6 cellular contexts compared by ENCODE assay signal in genomic region chr16:426115-426905, GRCh38.
DNase-seq lines count a peak whose midpoint lies in the region; TF ChIP-seq lines count a peak whose summit lies in the region.

No MANE protein-coding gene starts in this region.

- no peaks in the 10 kb centered on the region for H3K27me3 ChIP-seq in ACC112 (ENCODE audit: insufficient read depth, low read length)
- H3K27me3 ChIP-seq in adipocyte (replicated peaks; ENCODE audit: control insufficient read depth, insufficient read depth, low read length): no peaks in the 10 kb centered on the region
- no peaks in the 10 kb centered on the region for H3K27me3 ChIP-seq in muscle layer of colon (ENCODE audit: control insufficient read depth in 1 of 2, insufficient read depth in 2 of 2, low read length in 2 of 2)

- peaks cover 45% of the 10 kb centered on the region for H3K79me2 ChIP-seq in ACC112 (ENCODE audit: control insufficient read depth, insufficient read depth, low read length, unreplicated experiment)

- DNase-seq in adipocyte (ENCODE audit: low read depth): peak; percentile 49
- no peak for DNase-seq in NCI-H1092 (lab: John Stamatoyannopoulos, UW)
- no peak for DNase-seq in NCI-H187 treated with DMSO at 0.1 percent for 48 hours (lab: John Stamatoyannopoulos, UW)

- peak overlapping the region; percentile 91 for H3K4me3 ChIP-seq in ACC112 (ENCODE audit: low read depth, low read length)
- H3K4me3 ChIP-seq in HEK293 (ENCODE audit: low read depth, low read length): peak overlapping the region; percentile 74
- peak overlapping the region; percentile 89 for H3K4me3 ChIP-seq in adipocyte (ENCODE audit: low read length)
- H3K4me3 ChIP-seq in muscle layer of colon (ENCODE audit: low read depth in 1 of 2, low read length in 2 of 2): peak overlapping the region; percentile 64

- no peaks in the 10 kb centered on the region for H3K36me3 ChIP-seq in ACC112 (ENCODE audit: insufficient read depth, low read length)
- peaks cover 4 to 19% of the 10 kb centered on the region in 2 experiments; a peak in 2 of 3 replicates for H3K36me3 ChIP-seq in HEK293 (ENCODE audit: control insufficient read depth in 2 of 2, insufficient read depth in 1 of 2, low read length in 2 of 2)
- H3K36me3 ChIP-seq in adipocyte (ENCODE audit: control insufficient read depth, insufficient read depth, low read length, severe bottlenecking): no peaks in the 10 kb centered on the region
- H3K36me3 ChIP-seq in muscle layer of colon (ENCODE audit: insufficient read depth, low read length): no peaks in the 10 kb centered on the region

- no peak for TF ChIP-seq CTCF in HEK293 (tag by site-specific recombination; IDR thresholded peaks at IDR 0.05)

- H3K4me1 ChIP-seq in ACC112 (ENCODE audit: control insufficient read depth, insufficient read depth, low read length, unreplicated experiment) (peaks cover 30% of the 10 kb centered on the region), HEK293 (ENCODE audit: control insufficient read depth, insufficient read depth, low read length) (peaks cover 11% of the 10 kb centered on the region), adipocyte (ENCODE audit: control insufficient read depth, insufficient read depth, low read length) (peaks cover 31% of the 10 kb centered on the region), muscle layer of colon (ENCODE audit: insufficient read depth, low read length) (peaks cover 23% of the 10 kb centered on the region)

- H3K27ac ChIP-seq in ACC112 (ENCODE audit: low read depth, low read length) (no peak overlapping the region), HEK293 (ENCODE audit: extremely low read depth, low read depth, low read length) (peak overlapping the region; percentile 78; the same call in 1 of the 2 replicates), muscle layer of colon (ENCODE audit: low read depth, low read length) (peak overlapping the region; percentile 35)

- H3K9me3 ChIP-seq in HEK293 (ENCODE audit: control insufficient read depth, insufficient read depth, low read depth, low read length): no peaks in the 10 kb centered on the region
- H3K9me3 ChIP-seq in adipocyte (ENCODE audit: control insufficient read depth, low read length): no peaks in the 10 kb centered on the region
- H3K9me3 ChIP-seq in muscle layer of colon (ENCODE audit: low read length): no peaks in the 10 kb centered on the region

- POLR2A ChIA-PET in HEK293 (lab: Yijun Ruan, JAX): interaction anchor here (1.1 to 3.0 kb wide), 4 partner anchors 24 to 61 kb away, joined by 3 to 14 read pairs (median 3); partner anchors contain the start of gene DECR2

- H3K9ac ChIP-seq in adipocyte (ENCODE audit: low read length) (peak overlapping the region; percentile 79), muscle layer of colon (ENCODE audit: low read length) (peak overlapping the region; percentile 53)

- CTCF ChIA-PET in HEK293 (lab: Yijun Ruan, JAX): interaction anchor here (1.1 kb wide), 1 partner anchor 69 kb away, joined by 6 read pairs; no protein-coding TSS in a partner anchor

- H2AFZ ChIP-seq in ACC112 (ENCODE audit: low read length, unreplicated experiment): no peak overlapping the region

TF ChIP-seq in HEK293, 187 proteins besides CTCF, POLR2A, EP300 and RAD21 (continues in another document):
- TF ChIP-seq ZBTB26 (tag by site-specific recombination; optimal IDR thresholded peaks at IDR 0.05): peak; percentile 86
- TF ChIP-seq ZNF223 (tag by site-specific recombination; IDR thresholded peaks at IDR 0.05): no peak
- no peak for TF ChIP-seq ZNF558 (tag by site-specific recombination; IDR thresholded peaks at IDR 0.05)
- no peak for TF ChIP-seq ZNF362 (tag by site-specific recombination; IDR thresholded peaks at IDR 0.05)
- TF ChIP-seq ZFP69B (tag by site-specific recombination; IDR thresholded peaks at IDR 0.05): no peak
- TF ChIP-seq ZNF560 (tag by site-specific recombination; IDR thresholded peaks at IDR 0.05; ENCODE audit: borderline replicate concordance): no peak
- TF ChIP-seq ZNF280C (tag by site-specific recombination; IDR thresholded peaks at IDR 0.05): no peak
- no peak for TF ChIP-seq ZNF792 (tag by site-specific recombination; IDR thresholded peaks at IDR 0.05)
- TF ChIP-seq ZNF677 (tag by site-specific recombination; IDR thresholded peaks at IDR 0.05): no peak
- 0 out of 2 replicates have a peak, but pooled peaks have one; percentile 14 for TF ChIP-seq SP7 (tag by site-specific recombination; IDR thresholded peaks at IDR 0.05)
- no peak for TF ChIP-seq ZNF571 (tag by site-specific recombination; IDR thresholded peaks at IDR 0.05)
- no peak for TF ChIP-seq ZNF148 (tag by site-specific recombination; IDR thresholded peaks at IDR 0.05; ENCODE audit: borderline replicate concordance)
- TF ChIP-seq HIC1 (tag by site-specific recombination; IDR thresholded peaks at IDR 0.05): 0 out of 2 replicates have a peak, but pooled peaks have one; percentile 15
- TF ChIP-seq ZNF777 (tag by site-specific recombination; IDR thresholded peaks at IDR 0.05; ENCODE audit: borderline replicate concordance): peak; percentile 75
- TF ChIP-seq GLI4 (tag by site-specific recombination; IDR thresholded peaks at IDR 0.05): no peak
